8 cellular contexts compared by ENCODE assay signal in the genomic region with DNA sequence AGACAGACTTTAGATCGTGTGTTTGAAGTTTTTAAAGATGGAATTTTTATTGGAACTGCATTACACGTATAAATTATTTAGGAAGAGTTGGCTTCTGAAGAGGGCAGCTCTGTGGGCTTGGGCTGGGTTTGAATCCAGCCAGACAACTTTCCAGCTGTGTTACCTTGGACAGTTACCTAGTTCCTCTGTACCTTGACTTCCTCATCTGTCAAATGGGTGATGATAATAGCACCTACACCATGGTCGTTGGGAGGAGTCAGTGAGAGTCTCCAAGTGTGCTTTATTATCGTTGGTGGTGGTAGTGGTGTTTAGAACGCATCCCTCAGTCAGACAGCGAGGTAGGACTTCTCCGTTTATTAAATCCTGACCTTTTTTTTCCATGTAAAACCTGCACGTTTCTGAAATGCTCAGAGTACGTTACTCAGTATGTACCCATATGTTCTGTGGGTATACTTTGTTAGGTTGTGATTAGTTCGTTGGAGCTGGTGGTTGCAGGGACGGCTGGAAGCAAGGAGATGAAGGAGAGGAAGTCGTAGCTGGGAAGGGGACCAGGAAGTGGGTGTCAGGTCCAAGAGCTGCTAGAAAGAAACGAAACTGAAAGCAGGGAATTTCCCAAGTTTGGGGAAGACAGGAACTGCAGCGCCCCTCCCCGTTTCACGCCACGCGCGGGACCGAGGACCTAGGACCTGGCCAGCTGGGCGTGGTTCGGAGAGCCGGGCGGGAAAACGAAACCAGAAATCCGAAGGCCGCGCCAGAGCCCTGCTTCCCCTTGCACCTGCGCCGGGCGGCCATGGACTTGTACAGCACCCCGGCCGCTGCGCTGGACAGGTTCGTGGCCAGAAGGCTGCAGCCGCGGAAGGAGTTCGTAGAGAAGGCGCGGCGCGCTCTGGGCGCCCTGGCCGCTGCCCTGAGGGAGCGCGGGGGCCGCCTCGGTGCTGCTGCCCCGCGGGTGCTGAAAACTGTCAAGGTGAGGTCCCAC. TPM values are rescaled to one million over a fixed set of nuclear protein-coding genes. Genes with fewer than 3 reads are reported as not detected.
DNase-seq lines count a peak whose midpoint lies in the region; ATAC-seq and TF ChIP-seq lines count a peak whose summit lies in the region.

TSS of gene OAS3 (plus strand) at position 734 of the 979 bp plus-strand sequence. CDS start at position 791, 57 bp downstream.

- peak within 1 kb of the TSS; percentile 85 for H3K4me3 Mint-ChIP-seq in dendritic cell treated with granulocyte-macrophage colony-stimulating factor and Interleukin-4, amounts not matched to agents 40 ng/mL and 50 ng/mL, for 4 days

- intact Hi-C loops in dendritic cell treated with granulocyte-macrophage colony-stimulating factor and Interleukin-4, amounts not matched to agents 40 ng/mL and 50 ng/mL, for 4 days (cut with micrococcal nuclease), result loop anchor here (1.0 kb wide), 1 partner anchor 31 kb away; no protein-coding TSS in a partner anchor
- intact Hi-C loops in left lung (cut with DNase I), result no loop called here

- H3K4me3 ChIP-seq in left lung, result peak within 1 kb of the TSS; percentile 60 to 82

- peaks cover 28% of the 10 kb centered on the region for H3K4me1 Mint-ChIP-seq in dendritic cell treated with granulocyte-macrophage colony-stimulating factor and Interleukin-4, amounts not matched to agents 40 ng/mL and 50 ng/mL, for 4 days (ENCODE audit: low read depth)

- H3K27me3 Mint-ChIP-seq in dendritic cell treated with granulocyte-macrophage colony-stimulating factor and Interleukin-4, amounts not matched to agents 40 ng/mL and 50 ng/mL, for 4 days, result peaks cover 4% of the 10 kb centered on the region

- H3K27me3 ChIP-seq in left lung, result no peaks in the 10 kb centered on the region

- H3K36me3 Mint-ChIP-seq in dendritic cell treated with granulocyte-macrophage colony-stimulating factor and Interleukin-4, amounts not matched to agents 40 ng/mL and 50 ng/mL, for 4 days (ENCODE audit: low read depth), result peaks cover 5% of the 10 kb centered on the region

- peaks cover 0 to 20% of the 10 kb centered on the region in 2 donors for H3K36me3 ChIP-seq in left lung

- DNase-seq in C1 segment of cervical spinal cord (lab: John Stamatoyannopoulos, UW), result peak in 10 of 14 donors; percentile 10 to 70 (median 30)
- peak; percentile 79 for DNase-seq in NCI-H2029 (lab: John Stamatoyannopoulos, UW)
- peak; percentile 63 for DNase-seq in activated CD4-positive, alpha-beta T cell treated with anti-CD3 and anti-CD28 coated beads for 48 hours
- peak; percentile 91 to 97 for DNase-seq in left lung
- peak; percentile 62 to 63 for DNase-seq in stimulated activated CD4-positive, alpha-beta T cell treated with anti-CD3 and anti-CD28 coated beads, Interleukin-2, amount 100 ng/mL, for 24 hours

- H3K9me3 ChIP-seq in left lung, result no peaks in the 10 kb centered on the region

- no peaks in the 10 kb centered on the region for H3K9me3 Mint-ChIP-seq in dendritic cell treated with granulocyte-macrophage colony-stimulating factor and Interleukin-4, amounts not matched to agents 40 ng/mL and 50 ng/mL, for 4 days

- H3K27ac ChIP-seq in left lung, result peak within 1 kb of the TSS; percentile 72 to 86

- TF ChIP-seq CTCF in left lung (IDR thresholded peaks at IDR 0.05), result no peak

- peaks cover 11 to 36% of the 10 kb centered on the region in 2 donors for H3K4me1 ChIP-seq in left lung

- H3K27ac Mint-ChIP-seq in dendritic cell treated with granulocyte-macrophage colony-stimulating factor and Interleukin-4, amounts not matched to agents 40 ng/mL and 50 ng/mL, for 4 days, result peak within 1 kb of the TSS; percentile 87

- ATAC-seq in GM19463 (IDR thresholded peaks at IDR 0.05; ENCODE audit: unreplicated experiment) (peak; percentile 57), left lung (peak; percentile 96), HG03442 (IDR thresholded peaks at IDR 0.05; ENCODE audit: unreplicated experiment) (no peak)

RNA-seq across cellular contexts. Expression of gene OAS3, which starts in this region (rescaled TPM):
- total RNA-seq in left lung, result 10 to 100 TPM; 35.8 to 47.5 TPM

Comparison
In these comparisons a context has a peak if more than half of its experiments do, and no peak if none do; other contexts are left out.
1. DNase-seq: peak in every context shown above with its lines; median percentile 94 in left lung; 79 in NCI-H2029; 63 in activated CD4-positive, alpha-beta T cell treated with anti-CD3 and anti-CD28 coated beads for 48 hours; 62 in stimulated activated CD4-positive, alpha-beta T cell treated with anti-CD3 and anti-CD28 coated beads, Interleukin-2, amount 100 ng/mL, for 24 hours; 30 in C1 segment of cervical spinal cord.